ENCODE assay signal across 14 cellular contexts in the genomic region with DNA sequence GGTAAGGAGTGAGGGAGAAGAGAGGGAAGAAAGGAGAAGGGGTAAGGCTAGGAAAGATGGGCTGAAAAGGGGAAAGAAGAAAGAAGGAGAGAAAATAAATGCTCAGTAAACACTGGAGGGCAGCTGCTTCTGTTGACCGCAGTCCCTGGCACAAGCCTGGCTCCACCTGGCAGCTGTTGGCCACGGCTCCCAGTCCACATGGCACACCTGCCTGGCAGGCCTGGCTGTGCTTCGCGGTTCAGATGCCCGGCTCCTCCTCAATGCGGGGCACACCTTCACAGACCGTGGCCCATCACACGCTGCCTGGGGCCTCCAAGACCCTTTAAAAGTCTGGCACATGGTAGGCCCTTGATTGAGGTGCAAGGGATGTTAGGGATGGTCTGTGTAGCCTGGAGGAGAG.
"Had no signal": no experiment of that assay in that cellular context is flagged by ENCODE, and none has a peak within 500 bp of the region (broad histone marks: within the 10 kb centered on the region; RNA-seq: fewer than 3 reads in every experiment).

No MANE protein-coding gene starts in this region.

- H3K27me3 ChIP-seq: cardiac muscle cell, neutrophil, upper lobe of left lung had no signal

- H3K4me3 Mint-ChIP-seq: activated T-cell treated with anti-CD3 and anti-CD28 coated beads, Interleukin-2, amount 50 U/mL, for 24 hours; naive thymus-derived CD8-positive, alpha-beta T cell; T-helper 1 cell treated with Interleukin-12 subunit alpha and Interleukin-12 subunit beta and Interleukin-4 antibody, amounts not matched to agents 30 μg/mL and 1 μg/mL, for 36 hours had no signal

- H3K4me3 ChIP-seq: cardiac muscle cell, skin epidermis, upper lobe of left lung had no signal

- H3K36me3 ChIP-seq: cardiac muscle cell, neutrophil, upper lobe of left lung, WERI-Rb-1 had no signal

- H3K9me3 ChIP-seq: neutrophil, upper lobe of left lung had no signal

- DNase-seq: activated CD4-positive, alpha-beta T cell treated with anti-CD3 and anti-CD28 coated beads, Interleukin-2, amount 50 U/mL, for 48 hours; activated naive CD4-positive, alpha-beta T cell treated with anti-CD3 and anti-CD28 coated beads, Interleukin-2, amount 50 U/mL, for 16 hours; activated T-cell treated with anti-CD3 and anti-CD28 coated beads, Interleukin-2, amount 50 U/mL, for 24 hours; erythroblast; naive thymus-derived CD8-positive, alpha-beta T cell; retina; stimulated activated CD4-positive, alpha-beta T cell treated with anti-CD3 and anti-CD28 coated beads, Interleukin-4, amount 100 ng/mL, for 24 hours; stimulated activated naive CD4-positive, alpha-beta T cell; WERI-Rb-1 had no signal

- H3K4me1 Mint-ChIP-seq: naive thymus-derived CD8-positive, alpha-beta T cell had no signal

- H3K27me3 Mint-ChIP-seq: activated T-cell treated with anti-CD3 and anti-CD28 coated beads, Interleukin-2, amount 50 U/mL, for 24 hours; naive thymus-derived CD8-positive, alpha-beta T cell had no signal

- H3K9me3 Mint-ChIP-seq: activated T-cell treated with anti-CD3 and anti-CD28 coated beads, Interleukin-2, amount 50 U/mL, for 24 hours; naive thymus-derived CD8-positive, alpha-beta T cell; T-helper 1 cell treated with Interleukin-12 subunit alpha and Interleukin-12 subunit beta and Interleukin-4 antibody, amounts not matched to agents 30 μg/mL and 1 μg/mL, for 36 hours had no signal

- H3K27ac ChIP-seq: cardiac muscle cell, neutrophil, skin epidermis, upper lobe of left lung, WERI-Rb-1 had no signal

- H3K27ac Mint-ChIP-seq: activated T-cell treated with anti-CD3 and anti-CD28 coated beads, Interleukin-2, amount 50 U/mL, for 24 hours; naive thymus-derived CD8-positive, alpha-beta T cell; T-helper 1 cell treated with Interleukin-12 subunit alpha and Interleukin-12 subunit beta and Interleukin-4 antibody, amounts not matched to agents 30 μg/mL and 1 μg/mL, for 36 hours had no signal

- H3K36me3 Mint-ChIP-seq: naive thymus-derived CD8-positive, alpha-beta T cell had no signal

- ATAC-seq: naive thymus-derived CD8-positive, alpha-beta T cell had no signal
